1 cellular context compared by ENCODE assay signal in genomic region chr22:31605851-31606585, GRCh38.
TF ChIP-seq lines count a peak whose summit lies in the region.

No MANE protein-coding gene starts in this region.

TF ChIP-seq in HepG2, 621 proteins besides CTCF, POLR2A, EP300 and RAD21:
- TF ChIP-seq ZNF687 (CRISPR knock-in tag; IDR thresholded peaks at IDR 0.05) (peak; percentile 5; the same call in 1 of the 2 replicates), ATF1 (CRISPR knock-in tag; IDR thresholded peaks at IDR 0.05) (no peak), ZNF574 (CRISPR knock-in tag; IDR thresholded peaks at IDR 0.05) (no peak), ZNF773 (CRISPR knock-in tag; IDR thresholded peaks at IDR 0.05; ENCODE audit: borderline replicate concordance) (no peak), ZNF12 (CRISPR knock-in tag; IDR thresholded peaks at IDR 0.05) (no peak), FOSL2 (CRISPR knock-in tag; IDR thresholded peaks at IDR 0.05) (peak; percentile 35; the same call in 1 of the 2 replicates)
